Comparison of ENCODE assay signal across 1 cellular context in genomic region chr19:16628984-16629691, GRCh38.
TF ChIP-seq lines count a peak whose summit lies in the region.

No MANE protein-coding gene starts in this region.

TF ChIP-seq in K562, 482 proteins besides CTCF, POLR2A, EP300 and RAD21 (continued from another document and continues in another):
- TF ChIP-seq CEBPZ (IDR thresholded peaks at IDR 0.05; ENCODE audit: borderline replicate concordance, low read depth, low read length), result no peak
- TF ChIP-seq ZNF592 (IDR thresholded peaks at IDR 0.05), result peak; percentile 56; the same call in 1 of the 2 replicates
- TF ChIP-seq THAP12 (CRISPR knock-in tag; IDR thresholded peaks at IDR 0.05), result no peak
- TF ChIP-seq GATAD2A (IDR thresholded peaks at IDR 0.05), result no peak
- TF ChIP-seq ZKSCAN8 (CRISPR knock-in tag; IDR thresholded peaks at IDR 0.05), result no peak
- peak in 1 of 2 experiments; percentile 47 for TF ChIP-seq E2F6 (IDR thresholded peaks at IDR 0.05; ENCODE audit: borderline replicate concordance in 1 of 2, extremely low read depth in 1 of 2, insufficient read depth in 1 of 2, insufficient read length in 1 of 2, low read depth in 1 of 2, low read length in 1 of 2, poor library complexity in 1 of 2, severe bottlenecking in 1 of 2)
- no peak for TF ChIP-seq ELK3 (CRISPR knock-in tag; IDR thresholded peaks at IDR 0.05)
- peak; percentile 77 to 82 for TF ChIP-seq MNT (conservative IDR thresholded peaks at IDR 0.05)
- TF ChIP-seq RUNX1 (IDR thresholded peaks at IDR 0.05; ENCODE audit: low read depth), result no peak
- no peak for TF ChIP-seq NFE2L1 (tag; IDR thresholded peaks at IDR 0.05; ENCODE audit: borderline replicate concordance, low read depth)
- peak; percentile 37 to 42; a peak in 1 of 4 replicates for TF ChIP-seq FOXK2 (conservative IDR thresholded peaks at IDR 0.05 in 1 of 2, IDR thresholded peaks at IDR 0.05 in 1 of 2; ENCODE audit: low read depth in 2 of 2)
- TF ChIP-seq ZNF175 (CRISPR knock-in tag; IDR thresholded peaks at IDR 0.05; ENCODE audit: low read depth), result 0 out of 2 replicates have a peak, but pooled peaks have one; percentile 38
- no peak for TF ChIP-seq PTRF (tag; IDR thresholded peaks at IDR 0.05)
- no peak for TF ChIP-seq CCNT2 (IDR thresholded peaks at IDR 0.05; ENCODE audit: borderline replicate concordance, extremely low read depth, insufficient read length, low read depth, low read length)
- TF ChIP-seq MYC (IDR thresholded peaks at IDR 0.05; ENCODE audit: low read depth, low read length), result peak; percentile 47; the same call in 1 of the 2 replicates
- no peak for TF ChIP-seq MYC (CRISPR knock-in tag; IDR thresholded peaks at IDR 0.05; ENCODE audit: borderline replicate concordance, low read depth)
- 0 out of 2 replicates have a peak, but pooled peaks have one; percentile 42 for TF ChIP-seq ZBTB7A (IDR thresholded peaks at IDR 0.05; ENCODE audit: borderline replicate concordance, control insufficient read depth, low read depth, low read length)
- 0 out of 2 replicates have a peak, but pooled peaks have one; percentile 8 for TF ChIP-seq NCOA1 (IDR thresholded peaks at IDR 0.05; ENCODE audit: low read depth)
- TF ChIP-seq GABPA (tag; conservative IDR thresholded peaks at IDR 0.05; ENCODE audit: low read depth), result no peak
- no peak for TF ChIP-seq RERE (CRISPR knock-in tag; IDR thresholded peaks at IDR 0.05; ENCODE audit: borderline replicate concordance)
- TF ChIP-seq PHF21A (IDR thresholded peaks at IDR 0.05; ENCODE audit: borderline replicate concordance, low read depth), result peak; percentile 58; the same call in 1 of the 2 replicates
- TF ChIP-seq TFAP4 (CRISPR knock-in tag; IDR thresholded peaks at IDR 0.05; ENCODE audit: borderline replicate concordance), result peak; percentile 30; the same call in 1 of the 2 replicates
- TF ChIP-seq L3MBTL2 (IDR thresholded peaks at IDR 0.05), result peak; percentile 65
- no peak for TF ChIP-seq ATF3 (IDR thresholded peaks at IDR 0.05)
- TF ChIP-seq ATF3 (CRISPR knock-in tag; conservative IDR thresholded peaks at IDR 0.05), result no peak
